Comparison of ENCODE assay signal across 1 cellular context in the genomic region with DNA sequence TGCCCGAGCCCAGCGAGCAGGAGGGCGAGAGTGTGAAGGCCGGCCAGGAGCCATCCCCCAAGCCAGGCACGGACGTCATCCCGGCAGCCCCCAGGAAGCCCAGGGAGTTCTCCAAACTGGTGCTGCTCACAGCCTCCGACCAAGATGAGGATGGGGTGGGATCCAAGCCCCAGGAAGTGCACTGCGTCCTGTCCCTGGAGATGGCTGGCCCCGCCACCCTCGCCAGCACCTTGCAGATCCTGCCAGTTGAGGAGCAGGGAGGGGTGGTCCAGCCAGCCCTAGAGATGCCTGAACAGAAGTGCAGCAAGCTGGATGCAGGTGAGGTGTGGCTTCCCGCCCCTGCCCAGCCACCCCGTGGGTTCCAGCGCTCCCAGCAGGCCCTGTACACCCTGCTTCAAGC.
TF ChIP-seq lines count a peak whose summit lies in the region.

No MANE protein-coding gene starts in this region.

TF ChIP-seq in GM23338, 12 proteins besides CTCF, POLR2A, EP300 and RAD21 (continued from another document):
- TF ChIP-seq, protein P1, sequence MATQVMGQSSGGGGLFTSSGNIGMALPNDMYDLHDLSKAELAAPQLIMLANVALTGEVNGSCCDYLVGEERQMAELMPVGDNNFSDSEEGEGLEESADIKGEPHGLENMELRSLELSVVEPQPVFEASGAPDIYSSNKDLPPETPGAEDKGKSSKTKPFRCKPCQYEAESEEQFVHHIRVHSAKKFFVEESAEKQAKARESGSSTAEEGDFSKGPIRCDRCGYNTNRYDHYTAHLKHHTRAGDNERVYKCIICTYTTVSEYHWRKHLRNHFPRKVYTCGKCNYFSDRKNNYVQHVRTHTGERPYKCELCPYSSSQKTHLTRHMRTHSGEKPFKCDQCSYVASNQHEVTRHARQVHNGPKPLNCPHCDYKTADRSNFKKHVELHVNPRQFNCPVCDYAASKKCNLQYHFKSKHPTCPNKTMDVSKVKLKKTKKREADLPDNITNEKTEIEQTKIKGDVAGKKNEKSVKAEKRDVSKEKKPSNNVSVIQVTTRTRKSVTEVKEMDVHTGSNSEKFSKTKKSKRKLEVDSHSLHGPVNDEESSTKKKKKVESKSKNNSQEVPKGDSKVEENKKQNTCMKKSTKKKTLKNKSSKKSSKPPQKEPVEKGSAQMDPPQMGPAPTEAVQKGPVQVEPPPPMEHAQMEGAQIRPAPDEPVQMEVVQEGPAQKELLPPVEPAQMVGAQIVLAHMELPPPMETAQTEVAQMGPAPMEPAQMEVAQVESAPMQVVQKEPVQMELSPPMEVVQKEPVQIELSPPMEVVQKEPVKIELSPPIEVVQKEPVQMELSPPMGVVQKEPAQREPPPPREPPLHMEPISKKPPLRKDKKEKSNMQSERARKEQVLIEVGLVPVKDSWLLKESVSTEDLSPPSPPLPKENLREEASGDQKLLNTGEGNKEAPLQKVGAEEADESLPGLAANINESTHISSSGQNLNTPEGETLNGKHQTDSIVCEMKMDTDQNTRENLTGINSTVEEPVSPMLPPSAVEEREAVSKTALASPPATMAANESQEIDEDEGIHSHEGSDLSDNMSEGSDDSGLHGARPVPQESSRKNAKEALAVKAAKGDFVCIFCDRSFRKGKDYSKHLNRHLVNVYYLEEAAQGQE (IDR thresholded peaks at IDR 0.05; ENCODE audit: unreplicated experiment) = no peak
- TF ChIP-seq EZH2phosphoT487 (IDR thresholded peaks at IDR 0.05; ENCODE audit: unreplicated experiment) (no peak), JUNB (IDR thresholded peaks at IDR 0.05; ENCODE audit: unreplicated experiment) (no peak), EZH2 (IDR thresholded peaks at IDR 0.05; ENCODE audit: low read depth, unreplicated experiment) (no peak), NANOG (IDR thresholded peaks at IDR 0.05; ENCODE audit: borderline replicate concordance) (no peak), STAT1 (IDR thresholded peaks at IDR 0.05; ENCODE audit: unreplicated experiment) (no peak), POLR2AphosphoS5 (IDR thresholded peaks at IDR 0.05; ENCODE audit: low read depth) (no peak), ZNF114 (CRISPR knock-in tag; IDR thresholded peaks at IDR 0.05) (no peak), CREB1 (CRISPR knock-in tag; IDR thresholded peaks at IDR 0.05; ENCODE audit: low read depth) (no peak)
